In the genomic region with DNA sequence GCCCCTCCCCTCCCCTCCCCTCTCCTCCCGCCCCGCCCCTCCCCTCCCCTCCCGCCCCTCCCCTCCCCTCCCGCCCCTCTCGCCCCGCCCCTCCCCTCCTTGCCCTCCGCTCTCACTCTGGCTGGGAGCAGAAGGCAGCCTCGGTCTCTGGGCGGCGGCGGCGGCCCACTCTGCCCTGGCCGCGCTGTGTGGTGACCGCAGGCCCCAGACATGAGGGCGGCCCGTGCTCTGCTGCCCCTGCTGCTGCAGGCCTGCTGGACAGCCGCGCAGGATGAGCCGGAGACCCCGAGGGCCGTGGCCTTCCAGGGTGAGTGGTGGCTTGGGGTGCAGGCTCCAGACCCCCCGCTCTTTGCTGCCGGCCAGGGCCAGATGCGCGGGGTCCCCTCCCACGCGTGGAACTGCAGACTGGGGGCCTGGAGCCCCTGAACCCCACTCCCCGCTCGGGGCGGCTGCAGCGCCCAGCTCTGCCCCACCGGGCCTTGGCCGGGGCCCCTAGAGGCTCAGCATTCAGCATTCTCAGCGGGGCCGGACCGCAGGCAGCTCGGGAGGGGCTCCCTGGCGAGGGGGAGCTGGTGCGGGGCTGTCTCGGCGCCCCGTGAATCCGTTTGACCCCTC, we compare ENCODE assay signal across 8 cellular contexts. TPM values are rescaled to one million over a fixed set of nuclear protein-coding genes. Genes with fewer than 3 reads are reported as not detected.
DNase-seq lines count a peak whose midpoint lies in the region; ATAC-seq and TF ChIP-seq lines count a peak whose summit lies in the region.

A gene with protein sequence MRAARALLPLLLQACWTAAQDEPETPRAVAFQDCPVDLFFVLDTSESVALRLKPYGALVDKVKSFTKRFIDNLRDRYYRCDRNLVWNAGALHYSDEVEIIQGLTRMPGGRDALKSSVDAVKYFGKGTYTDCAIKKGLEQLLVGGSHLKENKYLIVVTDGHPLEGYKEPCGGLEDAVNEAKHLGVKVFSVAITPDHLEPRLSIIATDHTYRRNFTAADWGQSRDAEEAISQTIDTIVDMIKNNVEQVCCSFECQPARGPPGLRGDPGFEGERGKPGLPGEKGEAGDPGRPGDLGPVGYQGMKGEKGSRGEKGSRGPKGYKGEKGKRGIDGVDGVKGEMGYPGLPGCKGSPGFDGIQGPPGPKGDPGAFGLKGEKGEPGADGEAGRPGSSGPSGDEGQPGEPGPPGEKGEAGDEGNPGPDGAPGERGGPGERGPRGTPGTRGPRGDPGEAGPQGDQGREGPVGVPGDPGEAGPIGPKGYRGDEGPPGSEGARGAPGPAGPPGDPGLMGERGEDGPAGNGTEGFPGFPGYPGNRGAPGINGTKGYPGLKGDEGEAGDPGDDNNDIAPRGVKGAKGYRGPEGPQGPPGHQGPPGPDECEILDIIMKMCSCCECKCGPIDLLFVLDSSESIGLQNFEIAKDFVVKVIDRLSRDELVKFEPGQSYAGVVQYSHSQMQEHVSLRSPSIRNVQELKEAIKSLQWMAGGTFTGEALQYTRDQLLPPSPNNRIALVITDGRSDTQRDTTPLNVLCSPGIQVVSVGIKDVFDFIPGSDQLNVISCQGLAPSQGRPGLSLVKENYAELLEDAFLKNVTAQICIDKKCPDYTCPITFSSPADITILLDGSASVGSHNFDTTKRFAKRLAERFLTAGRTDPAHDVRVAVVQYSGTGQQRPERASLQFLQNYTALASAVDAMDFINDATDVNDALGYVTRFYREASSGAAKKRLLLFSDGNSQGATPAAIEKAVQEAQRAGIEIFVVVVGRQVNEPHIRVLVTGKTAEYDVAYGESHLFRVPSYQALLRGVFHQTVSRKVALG (plus strand): TSS at position 130 of the 615 bp plus-strand sequence. CDS start 81 bp downstream, at position 211.

- H2BK5ac ChIP-seq in IMR-90 (ENCODE audit: low read depth, low read length, poor library complexity, severe bottlenecking), result peak within 1 kb of the TSS; percentile 98

- in situ Hi-C loops in IMR-90 (cut with MboI; ENCODE audit: low sequenced_read_pairs), result no loop called here

- H3K4me1 ChIP-seq in IMR-90 (ENCODE audit: control insufficient read depth, insufficient read depth, low read length) (peaks cover 29% of the 10 kb centered on the region), upper lobe of left lung (peaks cover 5 to 17% (median 15%) of the 10 kb centered on the region in 4 donors)

- TF ChIP-seq EP300 in upper lobe of left lung (IDR thresholded peaks at IDR 0.05), result no peak

- no peaks in the 10 kb centered on the region for H3K9me3 ChIP-seq in IMR-90 (ENCODE audit: control insufficient read depth, insufficient read depth, low read length)
- H3K9me3 ChIP-seq in upper lobe of left lung, result no peaks in the 10 kb centered on the region

- H2AK9ac ChIP-seq in IMR-90 (replicated peaks; ENCODE audit: low read depth, low read length, poor library complexity), result peak within 1 kb of the TSS; percentile 99

- peak within 1 kb of the TSS; percentile 91 for H3K4me2 ChIP-seq in IMR-90 (ENCODE audit: low read depth, low read length)

- peak; percentile 45 for DNase-seq in CD14-positive monocyte (ENCODE audit: low spot score)
- peak; percentile 66 for DNase-seq in IMR-90
- DNase-seq in activated CD8-positive, alpha-beta memory T cell treated with anti-CD3 and anti-CD28 coated beads, Interleukin-2, amount 50 U/mL, for 4 hours, result peak; percentile 49
- DNase-seq in mucosa of gallbladder (ENCODE audit: low spot score), result peak; percentile 51
- peak; percentile 50 to 91 for DNase-seq in upper lobe of left lung

- H3K14ac ChIP-seq in IMR-90 (replicated peaks; ENCODE audit: low read depth, low read length), result peak within 1 kb of the TSS; percentile 98

- peak; percentile 95 for TF ChIP-seq POLR2A in IMR-90 (IDR thresholded peaks at IDR 0.05; ENCODE audit: low read depth, low read length)
- TF ChIP-seq POLR2A in upper lobe of left lung (IDR thresholded peaks at IDR 0.05), result peak in 1 of 4 donors; percentile 50

- H4K5ac ChIP-seq in IMR-90 (ENCODE audit: low read depth, low read length), result peak within 1 kb of the TSS; percentile 71

- ATAC-seq in IMR-90 (ENCODE audit: low read depth), result peak; percentile 65
- ATAC-seq in esophagus mucosa, result peak; percentile 56
- ATAC-seq in upper lobe of left lung (ENCODE audit: low FRiP score in 2 of 2), result peak; percentile 51 to 71
- ATAC-seq in HG03039 (IDR thresholded peaks at IDR 0.05; ENCODE audit: unreplicated experiment), result no peak
- ATAC-seq in GM19467 (IDR thresholded peaks at IDR 0.05; ENCODE audit: unreplicated experiment), result no peak

- peak within 1 kb of the TSS; percentile 44 for H2BK20ac ChIP-seq in IMR-90 (ENCODE audit: low read depth, low read length)

- peak within 1 kb of the TSS; percentile 97 for H2AK5ac ChIP-seq in IMR-90 (ENCODE audit: low read depth, low read length)

- H2BK15ac ChIP-seq in IMR-90 (ENCODE audit: low read depth, low read length), result peak within 1 kb of the TSS; percentile 30; the same call in 1 of the 3 replicates

- no peak within 1 kb of the TSS for H3K27ac Mint-ChIP-seq in CD14-positive monocyte

- WGBS in IMR-90 (ENCODE audit: extremely low coverage in 2 of 2, insufficient read length in 1 of 2), 2 experiments, result 2% methylated on average over 21 of the region's 44 CpGs; no CpG with 5 or more reads in 1 of the 2 experiments
- no CpG with 5 or more reads among the region's 44 CpGs for WGBS in upper lobe of left lung, 2 donors

- peak within 1 kb of the TSS; percentile 87 for H2AFZ ChIP-seq in IMR-90 (replicated peaks; ENCODE audit: low read length, poor library complexity)

- peak within 1 kb of the TSS; percentile 85 for H4K91ac ChIP-seq in IMR-90 (ENCODE audit: insufficient read depth, low read depth, low read length)

- BruUV-seq in IMR-90 (replicated peaks; lab: Mats Ljungman, UMichigan), result TSS peak; percentile 83

- H3K27me3 ChIP-seq in IMR-90 (ENCODE audit: control insufficient read depth, insufficient read depth, low read length) (no peaks in the 10 kb centered on the region), upper lobe of left lung (peaks cover 0 to 5% (median 0%) of the 10 kb centered on the region in 4 donors)

- peaks cover 41% of the 10 kb centered on the region for H3K36me3 ChIP-seq in IMR-90 (ENCODE audit: control insufficient read depth, insufficient read depth, low read length)
- peaks cover 0 to 15% (median 7%) of the 10 kb centered on the region in 4 donors for H3K36me3 ChIP-seq in upper lobe of left lung

- peaks cover 4% of the 10 kb centered on the region for H3K4me1 Mint-ChIP-seq in CD14-positive monocyte

- peak within 1 kb of the TSS; percentile 66 for H2BK120ac ChIP-seq in IMR-90 (ENCODE audit: low read depth, low read length)

- H3K9ac ChIP-seq in IMR-90 (ENCODE audit: low read depth, low read length), result peak within 1 kb of the TSS; percentile 100

- H4K8ac ChIP-seq in IMR-90 (ENCODE audit: low read depth in 2 of 2, low read length in 2 of 2), result peak within 1 kb of the TSS; percentile 18 to 68

- H3K18ac ChIP-seq in IMR-90 (ENCODE audit: low read depth, low read length), result peak within 1 kb of the TSS; percentile 90

- peak within 1 kb of the TSS; percentile 95 for H3K4me3 ChIP-seq in IMR-90 (ENCODE audit: insufficient read depth, low read depth, low read length)
- H3K4me3 ChIP-seq in upper lobe of left lung, result peak within 1 kb of the TSS; percentile 51 to 83 (median 80)

- H3K4me3 Mint-ChIP-seq in CD14-positive monocyte, result peak within 1 kb of the TSS in 1 of 2 donors; percentile 71

- peaks cover 21 to 45% (median 31%) of the 10 kb centered on the region in 3 donors for H3K27me3 Mint-ChIP-seq in CD14-positive monocyte (ENCODE audit: low read depth in 3 of 3)

- H4K20me1 ChIP-seq in IMR-90 (ENCODE audit: insufficient read depth, low read length), result peaks cover 52% of the 10 kb centered on the region

- CTCF ChIA-PET in IMR-90 (lab: Yijun Ruan, JAX), result interaction anchor here (1.0 kb wide), 1 partner anchor 69 kb away, joined by 3 read pairs; no protein-coding TSS in a partner anchor

- TF ChIP-seq CTCF in CD14-positive monocyte (IDR thresholded peaks at IDR 0.05) (no peak), IMR-90 (conservative IDR thresholded peaks at IDR 0.05; ENCODE audit: low read depth, low read length) (no peak), upper lobe of left lung (IDR thresholded peaks at IDR 0.05) (peak in 1 of 6 experiments; percentile 22)

- peaks cover 5 to 60% of the 10 kb centered on the region in 2 experiments; a peak in 2 of 4 replicates for H3K79me1 ChIP-seq in IMR-90 (ENCODE audit: low read depth in 1 of 2, low read length in 2 of 2)

- H3K4ac ChIP-seq in IMR-90 (ENCODE audit: low read depth, low read length), result peak within 1 kb of the TSS; percentile 86

- intact Hi-C loops in CD14-positive monocyte (cut with micrococcal nuclease), result no loop called here
- intact Hi-C loops in IMR-90 (cut with micrococcal nuclease), result loop anchor here (2.0 kb wide), 1 partner anchor 75 kb away; no protein-coding TSS in a partner anchor

- TF ChIP-seq RAD21 in IMR-90 (IDR thresholded peaks at IDR 0.05; ENCODE audit: low read length), result 0 out of 2 replicates have a peak, but pooled peaks have one; percentile 23

- peak within 1 kb of the TSS; percentile 95 for H3K23ac ChIP-seq in IMR-90 (ENCODE audit: low read depth, low read length)

- H3K36me3 Mint-ChIP-seq in CD14-positive monocyte, result no peaks in the 10 kb centered on the region

- H3K56ac ChIP-seq in IMR-90 (ENCODE audit: extremely low read depth, insufficient read depth, low read length), result peak within 1 kb of the TSS; percentile 92

- dilution Hi-C loops in IMR-90 (cut with HindIII; ENCODE audit: low sequenced_read_pairs, unreplicated experiment), result no loop called here

- H3K27ac ChIP-seq in IMR-90 (ENCODE audit: insufficient read depth, low read length) (peak within 1 kb of the TSS; percentile 99), upper lobe of left lung (peak within 1 kb of the TSS; percentile 56 to 81 (median 76))

- H3K9me1 ChIP-seq in IMR-90 (ENCODE audit: insufficient read depth, low read length), result peaks cover 6% of the 10 kb centered on the region

- POLR2A ChIA-PET in IMR-90 (lab: Charles Lee; ENCODE audit: unreplicated experiment), result interaction anchor here (0.9 to 1.5 kb wide), 2 partner anchors 10 to 67 kb away, joined by 3 to 5 read pairs; no protein-coding TSS in a partner anchor

- H3K9me3 Mint-ChIP-seq in CD14-positive monocyte, result peaks cover 0 to 4% (median 0%) of the 10 kb centered on the region in 7 donors

TF ChIP-seq in IMR-90, 13 proteins besides CTCF, POLR2A, EP300 and RAD21 (continues in another document):
- TF ChIP-seq BHLHE40 (IDR thresholded peaks at IDR 0.05; ENCODE audit: low read depth, low read length), result peak; percentile 53; the same call in 1 of the 2 replicates

RNA-seq across cellular contexts. Expression of the gene that starts here (rescaled TPM):
- polyA plus RNA-seq in CD14-positive monocyte, result under 1 TPM; 0.08 to 0.10 TPM
- 173 and 186 TPM in 2 replicates for total RNA-seq in IMR-90 (2012; rRNA removed)
- 1,556 and 1,578 TPM in 2 replicates for polyA plus RNA-seq in IMR-90 (2012; rRNA removed)
- 1,992 and 3,331 TPM in 2 replicates for polyA plus RNA-seq in IMR-90 (2012; cell fraction: cytosol; rRNA removed)
- polyA plus RNA-seq in IMR-90 (2012; cell fraction: nucleus; rRNA removed; ENCODE audit: low replicate concordance), result 5,237 and 11,886 TPM in 2 replicates
- 17.8 TPM for total RNA-seq in esophagus mucosa
- 583 TPM for total RNA-seq in mucosa of gallbladder
- 100 to 1,000 TPM in 5 of 6 donors, 10 to 100 TPM in 1; 61.9 to 351 (median 205) TPM for total RNA-seq in upper lobe of left lung

Comparison
In these comparisons a context has a peak if more than half of its experiments do, and no peak if none do; other contexts are left out.
1. RNA of the gene that starts here (polyA plus RNA-seq): 1,556 to 11,886 TPM in IMR-90; 0.08 to 0.10 TPM in CD14-positive monocyte; every median in the first group is over 1,000 times any median in the second.
2. Peak in DNase-seq in CD14-positive monocyte; RNA of the gene not detected or under 1 TPM.
3. ATAC-seq: peak in IMR-90 (single experiment), esophagus mucosa (single experiment) and upper lobe of left lung (2 of 2); none in HG03039 (single experiment) and GM19467 (single experiment).
4. Peak in every context shown above with its lines, with median percentiles within 50 percentile points of each other: DNase-seq.